In genomic region chr11:2531987-2532703, GRCh38 we compare ENCODE assay signal across 14 cellular contexts.
A peak's percentile ranks its signal among the peaks of the same experiment; 100 is the strongest.
DNase-seq lines count a peak whose midpoint lies in the region; ATAC-seq and TF ChIP-seq lines count a peak whose summit lies in the region.
"Had no signal": no experiment of that assay in that cellular context is flagged by ENCODE, and none has a peak within 500 bp of the region (broad histone marks: within the 10 kb centered on the region; RNA-seq: fewer than 3 reads in every experiment).

No MANE protein-coding gene starts in this region.

- H3K4me1 ChIP-seq in right atrium auricular region (peaks cover 0 to 26% of the 10 kb centered on the region in 2 donors), left ventricle myocardium inferior (peaks cover 23% of the 10 kb centered on the region), neuronal stem cell (ENCODE audit: control insufficient read depth in 2 of 2, insufficient read depth in 1 of 2, low read depth in 1 of 2, low read length in 2 of 2) (peaks cover 15 to 19% of the 10 kb centered on the region in 2 donors), endodermal cell (ENCODE audit: control insufficient read depth, insufficient read depth, low read length) (peaks cover 10% of the 10 kb centered on the region)
- H3K4me1 ChIP-seq: parathyroid adenoma had no signal

- H3K79me1 ChIP-seq in neuronal stem cell (ENCODE audit: low read depth, low read length) = peaks cover 2% of the 10 kb centered on the region

- WGBS in neuronal stem cell (ENCODE audit: extremely low coverage in 2 of 2, insufficient read length in 2 of 2, insufficient replicate concordance in 1 of 2), 2 donors = no CpG with 5 or more reads among the region's 21 CpGs
- WGBS in endodermal cell (ENCODE audit: insufficient coverage in 1 of 2, insufficient read length in 1 of 2), 2 experiments = 84 to 86% methylated on average over 8 to 21 of the region's 21 CpGs

- H3K36me3 ChIP-seq in right atrium auricular region = no peaks in the 10 kb centered on the region
- H3K36me3 ChIP-seq in left ventricle myocardium inferior = no peaks in the 10 kb centered on the region
- no peaks in the 10 kb centered on the region for H3K36me3 ChIP-seq in neuronal stem cell (replicated peaks in 1 of 2; ENCODE audit: control insufficient read depth in 2 of 2, insufficient read depth in 2 of 2, low read length in 2 of 2)
- H3K36me3 ChIP-seq in endodermal cell (ENCODE audit: control insufficient read depth, insufficient read depth, low read length) = no peaks in the 10 kb centered on the region

- no peak overlapping the region for H3K27ac Mint-ChIP-seq in endodermal cell
- H3K27ac Mint-ChIP-seq: activated T-cell treated with anti-CD3 and anti-CD28 coated beads, Interleukin-2, amount 50 U/mL, for 72 hours; WTC11 had no signal

- H3K27me3 Mint-ChIP-seq in endodermal cell (ENCODE audit: insufficient read depth) = peaks cover 26% of the 10 kb centered on the region

- no peaks in the 10 kb centered on the region for H3K9me3 ChIP-seq in right atrium auricular region
- H3K9me3 ChIP-seq in left ventricle myocardium inferior (replicated peaks) = no peaks in the 10 kb centered on the region
- H3K9me3 ChIP-seq in neuronal stem cell (replicated peaks in 1 of 2; ENCODE audit: control insufficient read depth in 2 of 2, insufficient read depth in 1 of 2, low read depth in 1 of 2, low read length in 2 of 2) = no peaks in the 10 kb centered on the region
- H3K9me3 ChIP-seq in endodermal cell (ENCODE audit: control insufficient read depth, low read length) = no peaks in the 10 kb centered on the region
- H3K9me3 ChIP-seq: upper lobe of left lung had no signal

- H3K27me3 ChIP-seq in right atrium auricular region = no peaks in the 10 kb centered on the region
- no peaks in the 10 kb centered on the region for H3K27me3 ChIP-seq in left ventricle myocardium inferior (ENCODE audit: low read depth)
- peaks cover 0 to 4% (median 3%) of the 10 kb centered on the region in 3 experiments for H3K27me3 ChIP-seq in neuronal stem cell (ENCODE audit: control insufficient read depth in 3 of 3, insufficient read depth in 3 of 3, low read depth in 1 of 3, low read length in 3 of 3)
- H3K27me3 ChIP-seq in endodermal cell (ENCODE audit: control insufficient read depth, insufficient read depth, low read length, poor library complexity, severe bottlenecking) = no peaks in the 10 kb centered on the region
- H3K27me3 ChIP-seq: hepatocyte, upper lobe of left lung had no signal

- peaks cover 11% of the 10 kb centered on the region for H3K4me1 Mint-ChIP-seq in endodermal cell

- H2AFZ ChIP-seq in neuronal stem cell (ENCODE audit: low read length) = peak overlapping the region; percentile 79
- H2AFZ ChIP-seq: hepatocyte, parathyroid adenoma had no signal

- peak overlapping the region; percentile 91 for H2BK12ac ChIP-seq in neuronal stem cell (ENCODE audit: low read length)

- H4K8ac ChIP-seq in neuronal stem cell (ENCODE audit: low read depth, low read length) = peak overlapping the region; percentile 82

- ATAC-seq in Right ventricle myocardium inferior (no peak), GM21423 (IDR thresholded peaks at IDR 0.05; ENCODE audit: unreplicated experiment) (no peak)

- H2AK5ac ChIP-seq in neuronal stem cell (ENCODE audit: low read depth, low read length) = peak overlapping the region; percentile 90

- no peak overlapping the region for H3K27ac ChIP-seq in right atrium auricular region
- no peak overlapping the region for H3K27ac ChIP-seq in left ventricle myocardium inferior (replicated peaks)
- peak overlapping the region; percentile 29 for H3K27ac ChIP-seq in neuronal stem cell (replicated peaks; ENCODE audit: low read length)
- H3K27ac ChIP-seq in endodermal cell (ENCODE audit: low read depth, low read length) = no peak overlapping the region
- H3K27ac ChIP-seq: parathyroid adenoma had no signal

- no peaks in the 10 kb centered on the region for H3K36me3 Mint-ChIP-seq in endodermal cell (ENCODE audit: low read depth)
- H3K36me3 Mint-ChIP-seq: CD8-positive, alpha-beta memory T cell; WTC11 had no signal

- H4K91ac ChIP-seq in neuronal stem cell (ENCODE audit: low read depth, low read length, poor library complexity) = no peak overlapping the region

- H3K4me3 ChIP-seq in right atrium auricular region (no peak overlapping the region), left ventricle myocardium inferior (no peak overlapping the region), neuronal stem cell (ENCODE audit: low read length in 2 of 2) (peak overlapping the region in 1 of 2 donors; percentile 23), endodermal cell (ENCODE audit: low read length) (no peak overlapping the region)
- H3K4me3 ChIP-seq: hepatocyte had no signal

- intact Hi-C loops in Right ventricle myocardium inferior (cut with DNase I) = loop anchor here (1.0 to 10.0 kb wide), 3 partner anchors 104 to 356 kb away; no protein-coding TSS in a partner anchor
- intact Hi-C loops in left ventricle myocardium inferior (cut with micrococcal nuclease) = loop anchor here (2.0 kb wide), 1 partner anchor 359 kb away; no protein-coding TSS in a partner anchor

- no peaks in the 10 kb centered on the region for H3K9me3 Mint-ChIP-seq in endodermal cell
- H3K9me3 Mint-ChIP-seq: activated T-cell treated with anti-CD3 and anti-CD28 coated beads, Interleukin-2, amount 50 U/mL, for 72 hours; CD8-positive, alpha-beta memory T cell; WTC11 had no signal

- H3K18ac ChIP-seq in neuronal stem cell (ENCODE audit: low read length) = peak overlapping the region; percentile 97

- peak overlapping the region; percentile 54 for H2BK120ac ChIP-seq in neuronal stem cell (ENCODE audit: low read depth, low read length)

- peak; percentile 67 for DNase-seq in Right ventricle myocardium inferior (ENCODE audit: missing footprints)
- DNase-seq in right atrium auricular region (ENCODE audit: low spot score) = no peak
- DNase-seq in left ventricle myocardium inferior = peak; percentile 20
- no peak for DNase-seq in neuronal stem cell (ENCODE audit: low spot score)
- DNase-seq in endodermal cell = no peak
- DNase-seq in NCI-H146 treated with DMSO at 0.1 percent for 48 hours (lab: John Stamatoyannopoulos, UW; ENCODE audit: unreplicated experiment) = no peak
- no peak for DNase-seq in SKM-1 (lab: John Stamatoyannopoulos, UW; ENCODE audit: unreplicated experiment)

- no peak for TF ChIP-seq CTCF in right atrium auricular region (IDR thresholded peaks at IDR 0.05)
- TF ChIP-seq CTCF in left ventricle myocardium inferior (IDR thresholded peaks at IDR 0.05; ENCODE audit: borderline replicate concordance) = no peak
- TF ChIP-seq CTCF in endodermal cell (conservative IDR thresholded peaks at IDR 0.05) = no peak

- H3K23ac ChIP-seq in neuronal stem cell (ENCODE audit: low read depth, low read length, poor library complexity) = peak overlapping the region; percentile 44

- no peak overlapping the region for H3K14ac ChIP-seq in neuronal stem cell (ENCODE audit: low read length)

- no peak overlapping the region for H3K4me2 ChIP-seq in neuronal stem cell (ENCODE audit: insufficient read depth, low read length, poor library complexity, severe bottlenecking)

- H3K4me3 Mint-ChIP-seq in endodermal cell = no peak overlapping the region
- H3K4me3 Mint-ChIP-seq: WTC11 had no signal

- peak overlapping the region; percentile 77 for H3K4ac ChIP-seq in neuronal stem cell (ENCODE audit: low read length)

- peak overlapping the region; percentile 71 for H2BK5ac ChIP-seq in neuronal stem cell (ENCODE audit: low read length)

- peak overlapping the region; percentile 99 for H2BK15ac ChIP-seq in neuronal stem cell (ENCODE audit: low read length)

- H3K9ac ChIP-seq in neuronal stem cell (ENCODE audit: low read depth, low read length, poor library complexity) (peak overlapping the region; percentile 38), endodermal cell (ENCODE audit: extremely low read depth, low read length, poor library complexity, severe bottlenecking) (no peak overlapping the region)
- H3K9ac ChIP-seq: parathyroid adenoma had no signal

Comparison
In these comparisons a context has a peak if more than half of its experiments do, and no peak if none do; other contexts are left out.
1. DNase-seq: peak in Right ventricle myocardium inferior (single experiment) and left ventricle myocardium inferior (single experiment); none in right atrium auricular region (single experiment), neuronal stem cell (single experiment), endodermal cell (single experiment), NCI-H146 treated with DMSO at 0.1 percent for 48 hours (single experiment) and SKM-1 (single experiment).